Comparison of ENCODE assay signal across 27 cellular contexts in genomic region chr18:70021043-70021442, GRCh38.
DNase-seq lines count a peak whose midpoint lies in the region; ATAC-seq, FAIRE-seq and TF ChIP-seq lines count a peak whose summit lies in the region.
"Had no signal": no experiment of that assay in that cellular context is flagged by ENCODE, and none has a peak within 500 bp of the region (broad histone marks: within the 10 kb centered on the region; RNA-seq: fewer than 3 reads in every experiment).

No MANE protein-coding gene starts in this region.

- intact Hi-C loops in left ventricle myocardium inferior (cut with micrococcal nuclease) (no loop called here), Right ventricle myocardium superior (cut with DNase I) (no loop called here), pancreas (cut with DNase I) (no loop called here)

- TF ChIP-seq CTCF in left ventricle myocardium inferior (IDR thresholded peaks at IDR 0.05; ENCODE audit: borderline replicate concordance) = no peak
- no peak for TF ChIP-seq CTCF in 22Rv1 (IDR thresholded peaks at IDR 0.05)
- no peak for TF ChIP-seq CTCF in pancreas (IDR thresholded peaks at IDR 0.05)

- no peak for ATAC-seq in Right ventricle myocardium superior (ENCODE audit: poor library complexity)
- peak; percentile 86 to 98 (median 92) for ATAC-seq in pancreas
- ATAC-seq: GM12878 had no signal

- H3K4me1 ChIP-seq in left ventricle myocardium inferior (peaks cover 12% of the 10 kb centered on the region), pancreas (peaks cover 9 to 11% (median 10%) of the 10 kb centered on the region in 3 donors)
- H3K4me1 ChIP-seq: BE2C had no signal

- H3K9me3 ChIP-seq in left ventricle myocardium inferior (replicated peaks) = no peaks in the 10 kb centered on the region
- H3K9me3 ChIP-seq in pancreas = no peaks in the 10 kb centered on the region
- H3K9me3 ChIP-seq: BE2C, BLaER1 had no signal

- H3K27ac ChIP-seq in left ventricle myocardium inferior (replicated peaks) (peak overlapping the region; percentile 9), 22Rv1 (peak overlapping the region; percentile 36; the same call in 1 of the 2 replicates), pancreas (peak overlapping the region in 1 of 4 donors; percentile 54)
- H3K27ac ChIP-seq: BLaER1 had no signal

- DNase-seq in left ventricle myocardium inferior = no peak
- no peak for DNase-seq in Right ventricle myocardium superior
- DNase-seq in NCI-H526 treated with DMSO at 0.1 percent for 48 hours (lab: John Stamatoyannopoulos, UW) = peak; percentile 12
- peak in 1 of 6 donors; percentile 28 for DNase-seq in pancreas
- DNase-seq in effector CD4-positive, alpha-beta T cell = no peak
- no peak for DNase-seq in activated naive CD4-positive, alpha-beta T cell treated with anti-CD3 and anti-CD28 coated beads, Interleukin-2, amount 50 U/mL, for 16 hours
- DNase-seq: 8988T; ACHN; BE2C; C1 segment of cervical spinal cord; CD4-positive, alpha-beta memory T cell; CD4-positive, CD25-positive, alpha-beta regulatory T cell; CD8-positive, alpha-beta memory T cell; COR-L47; DMS 273 treated with DMSO at 0.1 percent for 48 hours; DMS153; DMS53; DMS79; DND-41; EL; GDM1 had no signal

- 31 to 35% methylated on average over 1 of the region's 1 CpG for WGBS in pancreas, 2 donors

- FAIRE-seq in pancreas (lab: Jason Lieb, UNC) = no peak
- FAIRE-seq: A204.1, GM12878, GM12892, GM19239 had no signal

- no peaks in the 10 kb centered on the region for H3K27me3 ChIP-seq in left ventricle myocardium inferior (ENCODE audit: low read depth)
- H3K27me3 ChIP-seq in pancreas = no peaks in the 10 kb centered on the region
- H3K27me3 ChIP-seq: BE2C, BLaER1 had no signal

- no peak overlapping the region for H3K4me3 ChIP-seq in left ventricle myocardium inferior
- no peak overlapping the region for H3K4me3 ChIP-seq in pancreas
- H3K4me3 ChIP-seq: BLaER1, GM12878 had no signal

- peaks cover 61% of the 10 kb centered on the region for H3K36me3 ChIP-seq in left ventricle myocardium inferior
- no peaks in the 10 kb centered on the region for H3K36me3 ChIP-seq in pancreas
- H3K36me3 ChIP-seq: BE2C had no signal
